ENCODE assay signal across 8 cellular contexts in genomic region chr13:32587014-32587773, GRCh38.
DNase-seq lines count a peak whose midpoint lies in the region; ATAC-seq and TF ChIP-seq lines count a peak whose summit lies in the region.

No MANE protein-coding gene starts in this region.

- no peaks in the 10 kb centered on the region for H3K9me3 ChIP-seq in mucosa of rectum (ENCODE audit: control insufficient read depth in 2 of 2, low read length in 2 of 2)

- peak; percentile 29 for ATAC-seq in GM18861 (IDR thresholded peaks at IDR 0.05; ENCODE audit: unreplicated experiment)
- ATAC-seq in HG03103 (IDR thresholded peaks at IDR 0.05; ENCODE audit: low read depth, unreplicated experiment) = peak; percentile 34

- peak overlapping the region; percentile 84 to 98 for H3K4me3 ChIP-seq in mucosa of rectum (ENCODE audit: low read length in 2 of 2)

- no peak for TF ChIP-seq POLR2A in erythroblast (IDR thresholded peaks at IDR 0.05; ENCODE audit: low read length)

- H3K4me1 ChIP-seq in mucosa of rectum (ENCODE audit: control insufficient read depth in 2 of 2, insufficient read depth in 2 of 2, low read length in 2 of 2) = peaks cover 3 to 4% of the 10 kb centered on the region in 2 donors

- peak overlapping the region; percentile 84 to 86 for H3K9ac ChIP-seq in mucosa of rectum (ENCODE audit: low read depth in 1 of 2, low read length in 2 of 2)

- DNase-seq in AG08395 (ENCODE audit: low spot score) = peak; percentile 45
- peak; percentile 66 to 76 for DNase-seq in NOMO-1 (lab: John Stamatoyannopoulos, UW; ENCODE audit: unreplicated experiment in 2 of 2)
- peak; percentile 29 for DNase-seq in activated T-cell treated with anti-CD3 and anti-CD28 coated beads for 24 hours (ENCODE audit: low read depth)
- DNase-seq in erythroblast (lab: John Stamatoyannopoulos, UW) = peak; percentile 80 to 81
- DNase-seq in stimulated activated CD8-positive, alpha-beta memory T cell treated with anti-CD3 and anti-CD28 coated beads, Interleukin-7, amount 100 ng/mL, for 1 hour (ENCODE audit: low read depth in 2 of 2) = peak; percentile 2 to 25

- H3K36me3 ChIP-seq in mucosa of rectum (ENCODE audit: control insufficient read depth in 2 of 2, insufficient read depth in 2 of 2, low read length in 2 of 2) = no peaks in the 10 kb centered on the region

- peak overlapping the region; percentile 87 to 88 for H3K27ac ChIP-seq in mucosa of rectum (ENCODE audit: low read depth in 2 of 2, low read length in 2 of 2)

- no peaks in the 10 kb centered on the region for H3K27me3 ChIP-seq in mucosa of rectum (ENCODE audit: control insufficient read depth in 2 of 2, insufficient read depth in 2 of 2, low read length in 2 of 2)

Comparison
In these comparisons a context has a peak if more than half of its experiments do, and no peak if none do; other contexts are left out.
1. Peak in every context shown above with its lines: DNase-seq, ATAC-seq, H3K4me3 ChIP-seq and H3K27ac ChIP-seq.
2. DNase-seq: peak in every context shown above with its lines; median percentile 80 in erythroblast; 71 in NOMO-1; 45 in AG08395; 29 in activated T-cell treated with anti-CD3 and anti-CD28 coated beads for 24 hours; 14 in stimulated activated CD8-positive, alpha-beta memory T cell treated with anti-CD3 and anti-CD28 coated beads, Interleukin-7, amount 100 ng/mL, for 1 hour.